In genomic region chr4:115370012-115370411, GRCh38 we compare ENCODE assay signal across 26 cellular contexts.
DNase-seq lines count a peak whose midpoint lies in the region; TF ChIP-seq lines count a peak whose summit lies in the region.
"Had no signal": no experiment of that assay in that cellular context is flagged by ENCODE, and none has a peak within 500 bp of the region (broad histone marks: within the 10 kb centered on the region; RNA-seq: fewer than 3 reads in every experiment).

No MANE protein-coding gene starts in this region.

- H3K9me3 Mint-ChIP-seq in Calu3 (ENCODE audit: low read depth, unreplicated experiment): no peaks in the 10 kb centered on the region
- H3K9me3 Mint-ChIP-seq: CD4-positive, alpha-beta memory T cell; CD8-positive, alpha-beta memory T cell had no signal

- no peak overlapping the region for H3K4me3 Mint-ChIP-seq in Calu3 (ENCODE audit: low read depth, unreplicated experiment)
- H3K4me3 Mint-ChIP-seq: CD14-positive monocyte; CD4-positive, alpha-beta memory T cell; CD4-positive, CD25-positive, alpha-beta regulatory T cell; CD8-positive, alpha-beta memory T cell had no signal

- no peaks in the 10 kb centered on the region for H3K36me3 Mint-ChIP-seq in Calu3 (ENCODE audit: insufficient read depth, unreplicated experiment)
- H3K36me3 Mint-ChIP-seq: CD14-positive monocyte; CD4-positive, alpha-beta memory T cell; CD4-positive, CD25-positive, alpha-beta regulatory T cell; CD8-positive, alpha-beta memory T cell had no signal

- DNase-seq in COLO829 (ENCODE audit: low spot score) (peak; percentile 14), SK-MEL-5 (ENCODE audit: low read depth, low spot score) (peak; percentile 47), foreskin melanocyte (peak; percentile 52), Calu3 (no peak), AG20443 (ENCODE audit: low spot score) (no peak)
- no peak for DNase-seq in effector CD8-positive, alpha-beta T cell (lab: John Stamatoyannopoulos, UW)
- no peak for DNase-seq in activated T-cell treated with anti-CD3 and anti-CD28 coated beads, Interleukin-2, amount 50 U/mL, for 1 hour
- DNase-seq: BE2C; C1 segment of cervical spinal cord; Caco-2; CD4-positive, alpha-beta memory T cell; CD4-positive, CD25-positive, alpha-beta regulatory T cell; CD8-positive, alpha-beta memory T cell; DMS 273 treated with DMSO at 0.1 percent for 48 hours; DMS153; DMS53; DMS79; DND-41; EL; GDM1 had no signal

- intact Hi-C loops in Calu3 (cut with micrococcal nuclease; ENCODE audit: unreplicated experiment): no loop called here

- H3K4me1 ChIP-seq in subcutaneous abdominal adipose tissue (ENCODE audit: control insufficient read depth in 5 of 5, insufficient read depth in 5 of 5, low read length in 5 of 5): peaks cover 0 to 21% (median 3%) of the 10 kb centered on the region in 5 donors
- H3K4me1 ChIP-seq: A549, BE2C, BLaER1, Caco-2 had no signal

- CTCF ChIA-PET in Calu3 (lab: Charles Lee): no interaction called here

- no peak for TF ChIP-seq CTCF in Calu3 (IDR thresholded peaks at IDR 0.05; ENCODE audit: unreplicated experiment)

- no peak overlapping the region for H3K27ac Mint-ChIP-seq in Calu3 (ENCODE audit: unreplicated experiment)
- H3K27ac Mint-ChIP-seq: CD14-positive monocyte; CD4-positive, alpha-beta memory T cell; CD4-positive, CD25-positive, alpha-beta regulatory T cell; CD8-positive, alpha-beta memory T cell had no signal

- H3K4me3 ChIP-seq in subcutaneous abdominal adipose tissue (ENCODE audit: low read depth in 1 of 5, low read length in 5 of 5): no peak overlapping the region
- H3K4me3 ChIP-seq: A549, BLaER1, GM12878 had no signal

- H3K27ac ChIP-seq in subcutaneous abdominal adipose tissue (ENCODE audit: low read depth, low read length): peak overlapping the region; percentile 12
- H3K27ac ChIP-seq: 22Rv1, A549, BLaER1 had no signal

- H3K9me3 ChIP-seq in subcutaneous abdominal adipose tissue (ENCODE audit: control insufficient read depth in 5 of 5, low read length in 5 of 5): no peaks in the 10 kb centered on the region
- H3K9me3 ChIP-seq: A549, BE2C, Caco-2 had no signal

- no peaks in the 10 kb centered on the region for H3K27me3 ChIP-seq in subcutaneous abdominal adipose tissue (ENCODE audit: control insufficient read depth in 5 of 5, insufficient read depth in 4 of 5, low read length in 5 of 5)
- H3K27me3 ChIP-seq: BE2C, BLaER1 had no signal

- no TSS peak for BruUV-seq in Calu3 (replicated peaks; lab: Mats Ljungman, UMichigan)

- no peak overlapping the region for H3K9ac ChIP-seq in subcutaneous abdominal adipose tissue (ENCODE audit: low read length in 5 of 5)
- H3K9ac ChIP-seq: BLaER1 had no signal

- H3K27me3 Mint-ChIP-seq in Calu3 (ENCODE audit: unreplicated experiment): no peaks in the 10 kb centered on the region
- H3K27me3 Mint-ChIP-seq: CD4-positive, alpha-beta memory T cell; CD4-positive, CD25-positive, alpha-beta regulatory T cell; CD8-positive, alpha-beta memory T cell had no signal

- H3K36me3 ChIP-seq in subcutaneous abdominal adipose tissue (ENCODE audit: control insufficient read depth in 5 of 5, insufficient read depth in 5 of 5, low read length in 5 of 5): no peaks in the 10 kb centered on the region
- H3K36me3 ChIP-seq: BE2C, BLaER1 had no signal

- in situ Hi-C loops in SK-MEL-5 (cut with HindIII; ENCODE audit: low pct_unique_long_range_greater_than_20kb, low sequenced_read_pairs): no loop called here

- H3K4me1 Mint-ChIP-seq in Calu3 (ENCODE audit: low read depth, unreplicated experiment): no peaks in the 10 kb centered on the region
- H3K4me1 Mint-ChIP-seq: CD14-positive monocyte; CD4-positive, CD25-positive, alpha-beta regulatory T cell; CD8-positive, alpha-beta memory T cell had no signal

Comparison
In these comparisons a context has a peak if more than half of its experiments do, and no peak if none do; other contexts are left out.
1. DNase-seq: peak in COLO829 (single experiment), SK-MEL-5 (single experiment) and foreskin melanocyte (single experiment); none in effector CD8-positive, alpha-beta T cell (single experiment), Calu3 (single experiment), AG20443 (single experiment) and activated T-cell treated with anti-CD3 and anti-CD28 coated beads, Interleukin-2, amount 50 U/mL, for 1 hour (single experiment).